ENCODE assay signal across 24 cellular contexts in genomic region chr9:36928210-36928609, GRCh38.
DNase-seq lines count a peak whose midpoint lies in the region; ATAC-seq and TF ChIP-seq lines count a peak whose summit lies in the region.
"Had no signal": no experiment of that assay in that cellular context is flagged by ENCODE, and none has a peak within 500 bp of the region (broad histone marks: within the 10 kb centered on the region; RNA-seq: fewer than 3 reads in every experiment).

No MANE protein-coding gene starts in this region.

- no peak overlapping the region for H3K9ac ChIP-seq in SK-N-MC (ENCODE audit: insufficient read length)
- H3K9ac ChIP-seq: neural progenitor cell had no signal

- peaks cover 30% of the 10 kb centered on the region for H3K27me3 Mint-ChIP-seq in activated naive CD8-positive, alpha-beta T cell treated with anti-CD3 and anti-CD28 coated beads, Interleukin-2, amount 50 U/mL, for 24 hours
- H3K27me3 Mint-ChIP-seq in activated naive CD8-positive, alpha-beta T cell treated with anti-CD3 and anti-CD28 coated beads for 36 hours: peaks cover 26% of the 10 kb centered on the region
- H3K27me3 Mint-ChIP-seq in nephron progenitor cell (ENCODE audit: low read depth, poor library complexity): peaks cover 48% of the 10 kb centered on the region

- peaks cover 0 to 10% (median 4%) of the 10 kb centered on the region in 4 donors for H3K4me1 ChIP-seq in stomach
- H3K4me1 ChIP-seq: neural progenitor cell, prostate gland, tibial nerve had no signal

- 93 to 98% (median 96%) methylated on average over 2 of the region's 2 CpGs for WGBS in stomach, 5 donors

- H3K27me3 ChIP-seq in stomach: peaks cover 0 to 12% (median 0%) of the 10 kb centered on the region in 3 donors
- H3K27me3 ChIP-seq: neural progenitor cell, tibial nerve had no signal

- H3K4me3 Mint-ChIP-seq in activated naive CD8-positive, alpha-beta T cell treated with anti-CD3 and anti-CD28 coated beads, Interleukin-2, amount 50 U/mL, for 24 hours: no peak overlapping the region
- no peak overlapping the region for H3K4me3 Mint-ChIP-seq in activated naive CD8-positive, alpha-beta T cell treated with anti-CD3 and anti-CD28 coated beads for 36 hours
- H3K4me3 Mint-ChIP-seq in stimulated activated effector memory CD8-positive, alpha-beta T cell treated with anti-CD3 and anti-CD28 coated beads, Interleukin-12 subunit alpha, Interleukin-12 subunit beta, amount 100 ng/mL, for 72 hours: peak overlapping the region; percentile 25
- H3K4me3 Mint-ChIP-seq in nephron progenitor cell: no peak overlapping the region
- H3K4me3 Mint-ChIP-seq: activated naive CD8-positive, alpha-beta T cell treated with anti-CD3 and anti-CD28 coated beads, Interleukin-2, amount 10 ng/mL, durations not matched to agents 7 days and 5 days; brain; effector memory CD8-positive, alpha-beta T cell; neural progenitor cell; T-cell had no signal

- H3K27ac Mint-ChIP-seq in activated naive CD8-positive, alpha-beta T cell treated with anti-CD3 and anti-CD28 coated beads, Interleukin-2, amount 50 U/mL, for 24 hours: no peak overlapping the region
- H3K27ac Mint-ChIP-seq in activated naive CD8-positive, alpha-beta T cell treated with anti-CD3 and anti-CD28 coated beads for 36 hours: no peak overlapping the region
- peak overlapping the region; percentile 1 for H3K27ac Mint-ChIP-seq in stimulated activated effector memory CD8-positive, alpha-beta T cell treated with anti-CD3 and anti-CD28 coated beads, Interleukin-12 subunit alpha, Interleukin-12 subunit beta, amount 100 ng/mL, for 72 hours
- H3K27ac Mint-ChIP-seq in nephron progenitor cell: no peak overlapping the region
- H3K27ac Mint-ChIP-seq: activated naive CD8-positive, alpha-beta T cell treated with anti-CD3 and anti-CD28 coated beads, Interleukin-2, amount 10 ng/mL, durations not matched to agents 7 days and 5 days; brain; effector memory CD8-positive, alpha-beta T cell; neural progenitor cell had no signal

- TF ChIP-seq POLR2A in stomach (IDR thresholded peaks at IDR 0.05): no peak

- TF ChIP-seq CTCF in stomach (IDR thresholded peaks at IDR 0.05) (no peak), nephron progenitor cell (IDR thresholded peaks at IDR 0.05) (no peak)

- TF ChIP-seq EP300 in stomach (IDR thresholded peaks at IDR 0.05): no peak

- H3K36me3 Mint-ChIP-seq in activated naive CD8-positive, alpha-beta T cell treated with anti-CD3 and anti-CD28 coated beads, Interleukin-2, amount 50 U/mL, for 24 hours (ENCODE audit: low read depth): peaks cover 5% of the 10 kb centered on the region
- H3K36me3 Mint-ChIP-seq in activated naive CD8-positive, alpha-beta T cell treated with anti-CD3 and anti-CD28 coated beads for 36 hours: no peaks in the 10 kb centered on the region
- peaks cover 22% of the 10 kb centered on the region for H3K36me3 Mint-ChIP-seq in stimulated activated effector memory CD8-positive, alpha-beta T cell treated with anti-CD3 and anti-CD28 coated beads, Interleukin-12 subunit alpha, Interleukin-12 subunit beta, amount 100 ng/mL, for 72 hours
- no peaks in the 10 kb centered on the region for H3K36me3 Mint-ChIP-seq in nephron progenitor cell (ENCODE audit: low read depth)
- H3K36me3 Mint-ChIP-seq: activated naive CD8-positive, alpha-beta T cell treated with anti-CD3 and anti-CD28 coated beads, Interleukin-2, amount 10 ng/mL, durations not matched to agents 7 days and 5 days; brain had no signal

- ATAC-seq in activated naive CD8-positive, alpha-beta T cell treated with anti-CD3 and anti-CD28 coated beads, Interleukin-2, amount 50 U/mL, for 24 hours: peak; percentile 5
- ATAC-seq in GM18511 (IDR thresholded peaks at IDR 0.05; ENCODE audit: unreplicated experiment) (peak; percentile 4), GM21825 (IDR thresholded peaks at IDR 0.05; ENCODE audit: unreplicated experiment) (no peak)
- no peak for ATAC-seq in stimulated activated effector memory CD8-positive, alpha-beta T cell treated with anti-CD3 and anti-CD28 coated beads, Interleukin-12 subunit alpha, Interleukin-12 subunit beta, amount 100 ng/mL, for 72 hours
- ATAC-seq: effector memory CD8-positive, alpha-beta T cell; left ventricle myocardium superior; T-cell had no signal

- DNase-seq in activated naive CD8-positive, alpha-beta T cell treated with anti-CD3 and anti-CD28 coated beads, Interleukin-2, amount 50 U/mL, for 24 hours: no peak
- DNase-seq in activated naive CD8-positive, alpha-beta T cell treated with anti-CD3 and anti-CD28 coated beads for 36 hours: no peak
- no peak for DNase-seq in SK-N-MC (ENCODE audit: low read depth, low spot score)
- no peak for DNase-seq in stimulated activated effector memory CD8-positive, alpha-beta T cell treated with anti-CD3 and anti-CD28 coated beads, Interleukin-12 subunit alpha, Interleukin-12 subunit beta, amount 100 ng/mL, for 72 hours (ENCODE audit: low spot score in 2 of 2)
- DNase-seq in stomach: no peak
- no peak for DNase-seq in nephron progenitor cell
- DNase-seq: activated naive CD8-positive, alpha-beta T cell treated with anti-CD3 and anti-CD28 coated beads, Interleukin-2, amount 10 ng/mL, durations not matched to agents 7 days and 5 days; DMS79; effector memory CD8-positive, alpha-beta T cell; hippocampal formation; left ventricle myocardium superior; NCI-H1092; NCI-H2081 treated with DMSO at 0.1 percent for 48 hours; NCI-H82; Right ventricle myocardium superior; stimulated activated CD4-positive, alpha-beta T cell treated with anti-CD3 and anti-CD28 coated beads, Interleukin-2, amount 100 ng/mL, for 24 hours; stimulated activated naive CD4-positive, alpha-beta T cell; T-cell had no signal

- H3K36me3 ChIP-seq in SK-N-MC (ENCODE audit: insufficient read depth, low read length) (no peaks in the 10 kb centered on the region), stomach (no peaks in the 10 kb centered on the region)
- H3K36me3 ChIP-seq: neural progenitor cell, prostate gland, tibial nerve had no signal

- intact Hi-C loops in stomach (cut with DNase I; ENCODE audit: low total_unique reads): no loop called here

- H3K27ac ChIP-seq in SK-N-MC (peak overlapping the region; percentile 94), stomach (no peak overlapping the region)
- H3K27ac ChIP-seq: neural progenitor cell, prostate gland, tibial nerve had no signal

- H3K9me3 ChIP-seq in SK-N-MC (ENCODE audit: low read depth, low read length) (no peaks in the 10 kb centered on the region), stomach (peaks cover 0 to 10% (median 0%) of the 10 kb centered on the region in 4 donors)
- H3K9me3 ChIP-seq: prostate gland had no signal

- peaks cover 4% of the 10 kb centered on the region for H3K9me3 Mint-ChIP-seq in activated naive CD8-positive, alpha-beta T cell treated with anti-CD3 and anti-CD28 coated beads, Interleukin-2, amount 50 U/mL, for 24 hours
- peaks cover 3% of the 10 kb centered on the region for H3K9me3 Mint-ChIP-seq in activated naive CD8-positive, alpha-beta T cell treated with anti-CD3 and anti-CD28 coated beads for 36 hours
- peaks cover 4% of the 10 kb centered on the region for H3K9me3 Mint-ChIP-seq in stimulated activated effector memory CD8-positive, alpha-beta T cell treated with anti-CD3 and anti-CD28 coated beads, Interleukin-12 subunit alpha, Interleukin-12 subunit beta, amount 100 ng/mL, for 72 hours
- peaks cover 9% of the 10 kb centered on the region for H3K9me3 Mint-ChIP-seq in nephron progenitor cell

- H3K4me1 Mint-ChIP-seq in activated naive CD8-positive, alpha-beta T cell treated with anti-CD3 and anti-CD28 coated beads, Interleukin-2, amount 50 U/mL, for 24 hours: peaks cover 36% of the 10 kb centered on the region
- H3K4me1 Mint-ChIP-seq in activated naive CD8-positive, alpha-beta T cell treated with anti-CD3 and anti-CD28 coated beads for 36 hours: peaks cover 19% of the 10 kb centered on the region
- peaks cover 45% of the 10 kb centered on the region for H3K4me1 Mint-ChIP-seq in stimulated activated effector memory CD8-positive, alpha-beta T cell treated with anti-CD3 and anti-CD28 coated beads, Interleukin-12 subunit alpha, Interleukin-12 subunit beta, amount 100 ng/mL, for 72 hours
- peaks cover 10% of the 10 kb centered on the region for H3K4me1 Mint-ChIP-seq in nephron progenitor cell
- H3K4me1 Mint-ChIP-seq: brain, neural progenitor cell had no signal

- H3K4me3 ChIP-seq in SK-N-MC (peak overlapping the region; percentile 61; the same call in 1 of the 2 replicates), stomach (no peak overlapping the region)
- H3K4me3 ChIP-seq: neural progenitor cell, prostate gland, tibial nerve had no signal

Comparison
In these comparisons a context has a peak if more than half of its experiments do, and no peak if none do; other contexts are left out.
1. ATAC-seq: peak in activated naive CD8-positive, alpha-beta T cell treated with anti-CD3 and anti-CD28 coated beads, Interleukin-2, amount 50 U/mL, for 24 hours (single experiment) and GM18511 (single experiment); none in stimulated activated effector memory CD8-positive, alpha-beta T cell treated with anti-CD3 and anti-CD28 coated beads, Interleukin-12 subunit alpha, Interleukin-12 subunit beta, amount 100 ng/mL, for 72 hours (single experiment) and GM21825 (single experiment).